11 cellular contexts compared by ENCODE assay signal in the genomic region with DNA sequence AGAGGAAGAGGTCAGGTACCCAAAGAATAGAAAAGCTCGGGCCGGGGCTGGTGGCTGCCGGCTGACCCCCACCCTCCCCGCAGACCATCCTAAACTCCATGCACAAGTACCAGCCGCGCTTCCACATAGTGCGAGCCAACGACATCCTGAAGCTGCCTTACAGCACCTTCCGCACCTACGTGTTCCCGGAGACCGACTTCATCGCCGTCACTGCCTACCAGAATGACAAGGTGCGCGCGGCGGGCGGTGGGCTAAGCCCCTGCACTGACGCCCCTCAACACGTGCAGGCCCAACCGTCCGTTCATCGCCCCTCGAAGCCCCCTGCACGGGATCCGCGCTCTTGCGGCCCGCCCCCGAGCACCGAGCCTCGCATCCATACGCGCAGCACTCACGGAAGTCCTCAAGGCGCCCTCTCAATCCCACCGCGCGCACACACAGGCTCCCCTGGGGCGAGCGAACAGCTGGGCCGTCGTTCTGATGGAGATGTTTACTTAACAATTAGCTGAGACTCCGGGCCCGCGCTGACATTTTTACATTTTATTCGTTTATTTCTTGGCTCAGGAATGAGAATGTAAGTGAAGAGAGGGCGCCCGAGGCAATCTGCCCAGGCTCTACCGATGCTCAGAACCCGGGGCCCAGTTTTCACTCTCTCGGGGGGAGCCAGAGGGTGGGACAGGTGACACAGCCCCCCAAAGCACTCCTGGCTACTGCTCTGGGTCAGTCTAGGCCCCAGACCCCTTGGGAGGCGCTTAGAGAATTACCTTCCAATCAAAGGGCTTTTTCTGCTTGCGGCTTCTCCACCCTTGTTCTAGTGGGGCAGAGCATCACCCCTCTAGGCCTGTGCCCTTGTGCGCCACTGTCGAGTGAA. TPM values are rescaled to one million over a fixed set of nuclear protein-coding genes. Genes with fewer than 3 reads are reported as not detected.
DNase-seq lines count a peak whose midpoint lies in the region; ATAC-seq, FAIRE-seq and TF ChIP-seq lines count a peak whose summit lies in the region.
"Had no signal": no experiment of that assay in that cellular context is flagged by ENCODE, and none has a peak within 500 bp of the region (broad histone marks: within the 10 kb centered on the region; RNA-seq: fewer than 3 reads in every experiment).

No MANE protein-coding gene starts in this region.

- H3K36me3 ChIP-seq in kidney (ENCODE audit: control insufficient read depth in 1 of 2, insufficient read depth in 2 of 2, low read length in 2 of 2) (peaks cover 7 to 18% of the 10 kb centered on the region in 2 donors), upper lobe of left lung (peaks cover 0 to 66% (median 30%) of the 10 kb centered on the region in 4 donors)

- H3K27me3 Mint-ChIP-seq in activated CD8-positive, alpha-beta T cell treated with anti-CD3 and anti-CD28 coated beads, Interleukin-2, amount 10 ng/mL, durations not matched to agents 7 days and 5 days (ENCODE audit: low read depth): peaks cover 72% of the 10 kb centered on the region

- H3K36me3 Mint-ChIP-seq in activated CD8-positive, alpha-beta T cell treated with anti-CD3 and anti-CD28 coated beads, Interleukin-2, amount 10 ng/mL, durations not matched to agents 7 days and 5 days (ENCODE audit: low read depth): peaks cover 5% of the 10 kb centered on the region

- DNase-seq in activated T-cell treated with anti-CD3 and anti-CD28 coated beads, Interleukin-2, amount 50 U/mL, for 1 hour: peak; percentile 47
- DNase-seq in activated T-cell treated with anti-CD3 and anti-CD28 coated beads for 4 hours: no peak
- DNase-seq in activated CD8-positive, alpha-beta T cell treated with anti-CD3 and anti-CD28 coated beads, Interleukin-2, amount 10 ng/mL, durations not matched to agents 7 days and 5 days: no peak
- DNase-seq in kidney: peak; percentile 79
- peak in 1 of 2 donors; percentile 83 for DNase-seq in upper lobe of left lung
- no peak for DNase-seq in hippocampal formation (lab: John Stamatoyannopoulos, UW)

- H3K4me3 ChIP-seq in kidney (ENCODE audit: low read length in 2 of 2) (peak overlapping the region; percentile 80 to 87), upper lobe of left lung (peak overlapping the region; percentile 2 to 63 (median 58))

- no peak overlapping the region for H3K27ac Mint-ChIP-seq in activated CD8-positive, alpha-beta T cell treated with anti-CD3 and anti-CD28 coated beads, Interleukin-2, amount 10 ng/mL, durations not matched to agents 7 days and 5 days

- TF ChIP-seq EP300 in upper lobe of left lung (IDR thresholded peaks at IDR 0.05): no peak

- POLR2A ChIA-PET in activated CD8-positive, alpha-beta T cell treated with anti-CD3 and anti-CD28 coated beads, Interleukin-2, amount 10 ng/mL, durations not matched to agents 7 days and 5 days (lab: Charles Lee): no interaction called here

- TF ChIP-seq CTCF in kidney (IDR thresholded peaks at IDR 0.05; ENCODE audit: borderline replicate concordance, extremely low read depth, insufficient read depth): no peak
- TF ChIP-seq CTCF in upper lobe of left lung (IDR thresholded peaks at IDR 0.05): no peak

- WGBS in upper lobe of left lung, 2 donors: 33 to 52% methylated on average over 36 to 50 of the region's 57 CpGs

- H3K4me1 ChIP-seq in kidney (ENCODE audit: control insufficient read depth in 1 of 2, insufficient read depth in 1 of 2, low read depth in 1 of 2, low read length in 2 of 2): peaks cover 4 to 21% of the 10 kb centered on the region in 2 donors
- H3K4me1 ChIP-seq in upper lobe of left lung: peaks cover 19 to 75% (median 45%) of the 10 kb centered on the region in 4 donors

- CTCF ChIA-PET in activated CD8-positive, alpha-beta T cell treated with anti-CD3 and anti-CD28 coated beads, Interleukin-2, amount 10 ng/mL, durations not matched to agents 7 days and 5 days (lab: Charles Lee): interaction anchor here (1.0 kb wide), 1 partner anchor 9 kb away, joined by 6 read pairs; no protein-coding TSS in a partner anchor

- intact Hi-C loops in kidney (cut with DNase I): loop anchor here (5.0 kb wide), 1 partner anchor 401 kb away; no protein-coding TSS in a partner anchor

- no peak for TF ChIP-seq POLR2A in upper lobe of left lung (IDR thresholded peaks at IDR 0.05)

- peak; percentile 18 for ATAC-seq in activated CD8-positive, alpha-beta T cell treated with anti-CD3 and anti-CD28 coated beads, Interleukin-2, amount 10 ng/mL, durations not matched to agents 7 days and 5 days
- ATAC-seq in upper lobe of left lung (ENCODE audit: low FRiP score in 2 of 2): no peak
- no peak for ATAC-seq in HG03175 (IDR thresholded peaks at IDR 0.05; ENCODE audit: unreplicated experiment)
- no peak for ATAC-seq in HG03045 (IDR thresholded peaks at IDR 0.05; ENCODE audit: unreplicated experiment)

- peaks cover 1 to 70% (median 46%) of the 10 kb centered on the region in 4 donors for H3K27me3 ChIP-seq in upper lobe of left lung

- peaks cover 27% of the 10 kb centered on the region for H3K4me1 Mint-ChIP-seq in activated CD8-positive, alpha-beta T cell treated with anti-CD3 and anti-CD28 coated beads, Interleukin-2, amount 10 ng/mL, durations not matched to agents 7 days and 5 days (ENCODE audit: low read depth)

- H3K4me3 Mint-ChIP-seq in activated CD8-positive, alpha-beta T cell treated with anti-CD3 and anti-CD28 coated beads, Interleukin-2, amount 10 ng/mL, durations not matched to agents 7 days and 5 days: peak overlapping the region; percentile 43

- H3K9ac ChIP-seq in kidney (ENCODE audit: low read length in 2 of 2): peak overlapping the region; percentile 78 to 82

- no peak for FAIRE-seq in kidney (lab: Jason Lieb, UNC)

- no peaks in the 10 kb centered on the region for H3K9me3 Mint-ChIP-seq in activated CD8-positive, alpha-beta T cell treated with anti-CD3 and anti-CD28 coated beads, Interleukin-2, amount 10 ng/mL, durations not matched to agents 7 days and 5 days (ENCODE audit: insufficient read depth)

- H3K9me3 ChIP-seq in kidney (ENCODE audit: control insufficient read depth in 1 of 2, low read length in 2 of 2): no peaks in the 10 kb centered on the region
- H3K9me3 ChIP-seq in upper lobe of left lung: no peaks in the 10 kb centered on the region

- H3K27ac ChIP-seq in kidney (ENCODE audit: low read depth in 2 of 2, low read length in 2 of 2): peak overlapping the region; percentile 81 to 90
- peak overlapping the region; percentile 90 to 97 (median 92) for H3K27ac ChIP-seq in upper lobe of left lung
- H3K27ac ChIP-seq: C4-2B had no signal

RNA-seq across cellular contexts. Expression of gene TBX2, which starts 3.6 kb away (rescaled TPM):
- not detected for total RNA-seq in activated CD8-positive, alpha-beta T cell treated with anti-CD3 and anti-CD28 coated beads, Interleukin-2, amount 10 ng/mL, durations not matched to agents 7 days and 5 days
- total RNA-seq in kidney (66.4 TPM), upper lobe of left lung (100 to 1,000 TPM in 2 of 6 donors, 10 to 100 TPM in 4; 22.4 to 130 (median 92.7) TPM)
- 122 TPM for polyA plus RNA-seq in kidney (ENCODE audit: insufficient read depth, low read depth, low replicate concordance)

RNA-seq across cellular contexts. Expression of gene TBX4, which starts 49.0 kb away (rescaled TPM):
- total RNA-seq in activated CD8-positive, alpha-beta T cell treated with anti-CD3 and anti-CD28 coated beads, Interleukin-2, amount 10 ng/mL, durations not matched to agents 7 days and 5 days: not detected
- total RNA-seq in kidney (not detected), upper lobe of left lung (10 to 100 TPM; 10.2 to 69.1 (median 22.7) TPM)
- polyA plus RNA-seq in kidney (ENCODE audit: insufficient read depth, low read depth, low replicate concordance): not detected
- total RNA-seq: bronchial epithelial cell, LHCN-M2 had no signal

Comparison
In these comparisons a context has a peak if more than half of its experiments do, and no peak if none do; other contexts are left out.
1. DNase-seq: peak in activated T-cell treated with anti-CD3 and anti-CD28 coated beads, Interleukin-2, amount 50 U/mL, for 1 hour (single experiment) and kidney (single experiment); none in activated T-cell treated with anti-CD3 and anti-CD28 coated beads for 4 hours (single experiment), activated CD8-positive, alpha-beta T cell treated with anti-CD3 and anti-CD28 coated beads, Interleukin-2, amount 10 ng/mL, durations not matched to agents 7 days and 5 days (single experiment) and hippocampal formation (0 of 2).
2. RNA of gene TBX2, which starts 3.6 kb away (total RNA-seq): 22.4 to 130 TPM in upper lobe of left lung and 66.4 TPM in kidney (single experiment); not detected in activated CD8-positive, alpha-beta T cell treated with anti-CD3 and anti-CD28 coated beads, Interleukin-2, amount 10 ng/mL, durations not matched to agents 7 days and 5 days; every median in the first group is over 10 times any median in the second.
3. RNA of gene TBX4, which starts 49.0 kb away (total RNA-seq): 10.2 to 69.1 TPM in upper lobe of left lung; not detected in kidney (single experiment) and not detected in activated CD8-positive, alpha-beta T cell treated with anti-CD3 and anti-CD28 coated beads, Interleukin-2, amount 10 ng/mL, durations not matched to agents 7 days and 5 days; every median in the first group is over 10 times any median in the second.